Comparison of ENCODE assay signal across 26 cellular contexts in the genomic region with DNA sequence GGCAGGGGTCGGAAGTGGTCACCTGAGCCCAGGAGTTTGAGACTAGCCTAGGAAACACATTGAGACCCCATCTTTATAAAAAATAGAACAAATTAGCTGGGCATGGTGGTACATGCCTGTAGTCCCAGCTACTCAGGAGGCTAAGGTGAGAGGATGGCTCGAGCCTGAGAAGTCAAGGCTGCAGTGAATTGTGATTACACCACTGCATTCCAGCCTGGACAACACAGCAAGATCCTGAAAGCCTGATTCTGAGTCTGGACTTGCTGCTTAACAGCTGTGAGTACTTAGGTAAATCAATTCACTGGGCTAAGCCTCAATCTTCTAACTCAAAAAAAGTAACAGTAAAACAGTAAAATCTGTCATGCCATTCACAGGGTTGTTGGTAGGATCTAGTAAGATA.
"Had no signal": no experiment of that assay in that cellular context is flagged by ENCODE, and none has a peak within 500 bp of the region (broad histone marks: within the 10 kb centered on the region; RNA-seq: fewer than 3 reads in every experiment).

No MANE protein-coding gene starts in this region.

- H3K4me1 ChIP-seq: colonic mucosa had no signal

- DNase-seq: colonic mucosa; effector CD8-positive, alpha-beta T cell; endodermal cell; foreskin fibroblast; gastrocnemius medialis; mucosa of descending colon; naive B cell; pancreas; stimulated activated CD4-positive, alpha-beta T cell treated with anti-CD3 and anti-CD28 coated beads, Interleukin-12 subunit alpha, Interleukin-12 subunit beta, amount 100 ng/mL, for 4 hours; stimulated activated CD4-positive, alpha-beta T cell treated with anti-CD3 and anti-CD28 coated beads, Interleukin-1b, Interleukin-23, amount 100 ng/mL, for 48 hours; stimulated activated CD4-positive, alpha-beta T cell treated with anti-CD3 and anti-CD28 coated beads, Interleukin-4, amount 100 ng/mL, for 1 hour; stimulated activated CD8-positive, alpha-beta memory T cell treated with anti-CD3 and anti-CD28 coated beads, Interleukin-4, amount 100 ng/mL, for 48 hours; stimulated activated naive CD4-positive, alpha-beta T cell; stimulated activated naive CD8-positive, alpha-beta T cell treated with anti-CD3 and anti-CD28 coated beads, Interleukin-15, amount 100 ng/mL, for 72 hours; tibial artery had no signal

- H3K4me2 ChIP-seq: hepatocyte, smooth muscle cell had no signal

- ATAC-seq: esophagus mucosa; gastrocnemius medialis; heart left ventricle; left lobe of liver; mucosa of descending colon; natural killer cell treated with Interleukin-12 subunit alpha and Interleukin-12 subunit beta and Interleukin-15 and Interleukin-18, amount 100 ng/mL, for 72 hours; pancreas; sciatic nerve; stimulated activated naive CD8-positive, alpha-beta T cell treated with anti-CD3 and anti-CD28 coated beads, Interleukin-15, amount 100 ng/mL, for 72 hours had no signal

- H3K4me3 ChIP-seq: colonic mucosa, gastrocnemius medialis, heart left ventricle, hepatocyte, lung, mucosa of descending colon, pancreas, smooth muscle cell, tibial artery had no signal

- H3K27ac ChIP-seq: colonic mucosa, epithelial cell of prostate, heart left ventricle, hepatocyte, neutrophil, pancreas had no signal

- H2AFZ ChIP-seq: hepatocyte had no signal

- H3K9me3 ChIP-seq: colonic mucosa, gastrocnemius medialis, heart left ventricle, mucosa of descending colon, neutrophil, pancreas, tibial artery had no signal

- H3K36me3 ChIP-seq: colonic mucosa had no signal

- H3K27me3 ChIP-seq: colonic mucosa, gastrocnemius medialis, heart left ventricle, hepatocyte, neutrophil, pancreas, tibial artery had no signal

- FAIRE-seq: kidney, pancreas had no signal
